ENCODE assay signal across 15 cellular contexts in genomic region chr18:73409242-73409641, GRCh38.
A peak's percentile ranks its signal among the peaks of the same experiment; 100 is the strongest.
DNase-seq lines count a peak whose midpoint lies in the region; ATAC-seq and TF ChIP-seq lines count a peak whose summit lies in the region.
"Had no signal": no experiment of that assay in that cellular context is flagged by ENCODE, and none has a peak within 500 bp of the region (broad histone marks: within the 10 kb centered on the region; RNA-seq: fewer than 3 reads in every experiment).

No MANE protein-coding gene starts in this region.

- no peak overlapping the region for H3K4me3 ChIP-seq in cardiac fibroblast (replicated peaks in 1 of 2; ENCODE audit: low read depth in 2 of 2, low read length in 2 of 2)
- no peak overlapping the region for H3K4me3 ChIP-seq in fibroblast of villous mesenchyme (ENCODE audit: low read depth, low read length)

- intact Hi-C loops in left ventricle myocardium superior (cut with micrococcal nuclease) (no loop called here), cardiac septum (cut with DNase I) (no loop called here)

- ATAC-seq in left ventricle myocardium superior = peak; percentile 25
- ATAC-seq in GM21723 (IDR thresholded peaks at IDR 0.05; ENCODE audit: unreplicated experiment) = no peak
- ATAC-seq: Right ventricle myocardium inferior had no signal

- DNase-seq in left ventricle myocardium superior = no peak
- no peak for DNase-seq in cardiac septum (ENCODE audit: low spot score)
- DNase-seq in cardiac fibroblast (ENCODE audit: low read depth in 2 of 2) = peak; percentile 19 to 32
- DNase-seq in fibroblast of villous mesenchyme (ENCODE audit: low read depth) = peak; percentile 5
- DNase-seq in smooth muscle cell of the brain vasculature (ENCODE audit: low read depth, low spot score) = peak; percentile 12
- no peak for DNase-seq in stimulated activated CD4-positive, alpha-beta T cell treated with anti-CD3 and anti-CD28 coated beads, Interleukin-2, amount 100 ng/mL, for 24 hours
- DNase-seq in activated effector memory CD4-positive, alpha-beta T cell treated with Interleukin-2 at 50 U/mL for 16 hours = no peak
- DNase-seq: 8988T, DND-41, H9, Kasumi-1, NCI-H1105 treated with DMSO at 0.1 percent for 48 hours, NCI-H1694 treated with DMSO at 0.1 percent for 48 hours had no signal

- TF ChIP-seq CTCF in cardiac fibroblast (IDR thresholded peaks at IDR 0.05; ENCODE audit: low read depth, low read length) (no peak), fibroblast of villous mesenchyme (IDR thresholded peaks at IDR 0.05; ENCODE audit: insufficient read depth, low read depth, low read length) (no peak)

Comparison
In these comparisons a context has a peak if more than half of its experiments do, and no peak if none do; other contexts are left out.
1. DNase-seq: peak in cardiac fibroblast (2 of 2), fibroblast of villous mesenchyme (single experiment) and smooth muscle cell of the brain vasculature (single experiment); none in left ventricle myocardium superior (single experiment), cardiac septum (single experiment), stimulated activated CD4-positive, alpha-beta T cell treated with anti-CD3 and anti-CD28 coated beads, Interleukin-2, amount 100 ng/mL, for 24 hours (0 of 2) and activated effector memory CD4-positive, alpha-beta T cell treated with Interleukin-2 at 50 U/mL for 16 hours (single experiment).